ENCODE assay signal across 26 cellular contexts in genomic region chr6:160887616-160888015, GRCh38.
"Had no signal": no experiment of that assay in that cellular context is flagged by ENCODE, and none has a peak within 500 bp of the region (broad histone marks: within the 10 kb centered on the region; RNA-seq: fewer than 3 reads in every experiment).

No MANE protein-coding gene starts in this region.

- H3K27me3 ChIP-seq: neural progenitor cell, ovary, right lobe of liver, sigmoid colon, stomach, tibial nerve, upper lobe of left lung, vagina had no signal

- H3K4me1 Mint-ChIP-seq: natural killer cell; nephron; stimulated activated effector memory CD8-positive, alpha-beta T cell treated with anti-CD3 and anti-CD28 coated beads, Interleukin-12 subunit alpha, Interleukin-12 subunit beta, amount 100 ng/mL, for 72 hours; stimulated activated naive B cell treated with anti-CD40 and anti-IgM and Interleukin-4, amounts not matched to agents 10 μg/mL and 1 μg/mL and 100 μg/mL, for 72 hours had no signal

- H3K36me3 Mint-ChIP-seq: natural killer cell; neural progenitor cell; stimulated activated effector memory CD8-positive, alpha-beta T cell treated with anti-CD3 and anti-CD28 coated beads, Interleukin-12 subunit alpha, Interleukin-12 subunit beta, amount 100 ng/mL, for 72 hours; stimulated activated naive B cell treated with anti-CD40 and anti-IgM and Interleukin-4, amounts not matched to agents 10 μg/mL and 1 μg/mL and 100 μg/mL, for 72 hours had no signal

- H3K36me3 ChIP-seq: neural progenitor cell, ovary, right lobe of liver, sigmoid colon, stomach, tibial nerve, upper lobe of left lung, vagina had no signal

- H3K27me3 Mint-ChIP-seq: progenitor cell of endocrine pancreas had no signal

- H3K27ac Mint-ChIP-seq: natural killer cell; nephron; neural progenitor cell; progenitor cell of endocrine pancreas; stimulated activated effector memory CD8-positive, alpha-beta T cell treated with anti-CD3 and anti-CD28 coated beads, Interleukin-12 subunit alpha, Interleukin-12 subunit beta, amount 100 ng/mL, for 72 hours; stimulated activated naive B cell treated with anti-CD40 and anti-IgM and Interleukin-4, amounts not matched to agents 10 μg/mL and 1 μg/mL and 100 μg/mL, for 72 hours; stimulated activated naive CD8-positive, alpha-beta T cell treated with anti-CD3 and anti-CD28 coated beads, Interleukin-15, Interleukin-2, amounts not matched to agents 100 ng/mL and 50 ng/mL, for 24 hours had no signal

- H3K4me3 ChIP-seq: neural progenitor cell, ovary, psoas muscle, right lobe of liver, sigmoid colon, stomach, tibial nerve, upper lobe of left lung, vagina had no signal

- H3K27ac ChIP-seq: neural progenitor cell, ovary, parathyroid adenoma, psoas muscle, right lobe of liver, sigmoid colon, stomach, tibial nerve, upper lobe of left lung, vagina had no signal

- H3K9me3 Mint-ChIP-seq: natural killer cell; neural progenitor cell; stimulated activated effector memory CD8-positive, alpha-beta T cell treated with anti-CD3 and anti-CD28 coated beads, Interleukin-12 subunit alpha, Interleukin-12 subunit beta, amount 100 ng/mL, for 72 hours; stimulated activated naive B cell treated with anti-CD40 and anti-IgM and Interleukin-4, amounts not matched to agents 10 μg/mL and 1 μg/mL and 100 μg/mL, for 72 hours had no signal

- ATAC-seq: natural killer cell; psoas muscle; right cardiac atrium; right lobe of liver; stimulated activated effector memory CD8-positive, alpha-beta T cell treated with anti-CD3 and anti-CD28 coated beads, Interleukin-12 subunit alpha, Interleukin-12 subunit beta, amount 100 ng/mL, for 72 hours; stimulated activated naive B cell treated with anti-CD40 and anti-IgM and Interleukin-4, amounts not matched to agents 10 μg/mL and 1 μg/mL and 100 μg/mL, for 72 hours had no signal

- H3K9ac ChIP-seq: neural progenitor cell, parathyroid adenoma had no signal

- H3K9me3 ChIP-seq: ovary, psoas muscle, right lobe of liver, sigmoid colon, stomach, tibial nerve, upper lobe of left lung, vagina had no signal

- H3K4me1 ChIP-seq: parathyroid adenoma, psoas muscle, right lobe of liver, sigmoid colon, stomach, upper lobe of left lung had no signal

- H3K4me3 Mint-ChIP-seq: natural killer cell; nephron; neural progenitor cell; stimulated activated effector memory CD8-positive, alpha-beta T cell treated with anti-CD3 and anti-CD28 coated beads, Interleukin-12 subunit alpha, Interleukin-12 subunit beta, amount 100 ng/mL, for 72 hours; stimulated activated naive B cell treated with anti-CD40 and anti-IgM and Interleukin-4, amounts not matched to agents 10 μg/mL and 1 μg/mL and 100 μg/mL, for 72 hours; stimulated activated naive CD8-positive, alpha-beta T cell treated with anti-CD3 and anti-CD28 coated beads, Interleukin-15, Interleukin-2, amounts not matched to agents 100 ng/mL and 50 ng/mL, for 24 hours had no signal

- DNase-seq: natural killer cell; occipital lobe; ovary; posterior cingulate gyrus; psoas muscle; right cardiac atrium; right lobe of liver; sigmoid colon; small intestine; stimulated activated CD4-positive, alpha-beta T cell treated with anti-CD3 and anti-CD28 coated beads, Interleukin-15, amount 100 ng/mL, for 24 hours; stimulated activated CD4-positive, alpha-beta T cell treated with anti-CD3 and anti-CD28 coated beads, Interleukin-2, amount 100 ng/mL, for 24 hours; stimulated activated CD4-positive, alpha-beta T cell treated with anti-CD3 and anti-CD28 coated beads, Interleukin-2, amount 100 ng/mL, for 48 hours; stimulated activated CD4-positive, alpha-beta T cell treated with anti-CD3 and anti-CD28 coated beads, Interleukin-4, amount 100 ng/mL, for 24 hours; stimulated activated naive B cell treated with anti-CD40 and anti-IgM and Interleukin-4, amounts not matched to agents 10 μg/mL and 1 μg/mL and 100 μg/mL, for 72 hours; stimulated activated naive CD4-positive, alpha-beta T cell treated with Interleukin-2 at 50 U/mL for 16 hours; stomach; trophoblast cell; upper lobe of left lung had no signal
